1 cellular context compared by ENCODE assay signal in the genomic region with DNA sequence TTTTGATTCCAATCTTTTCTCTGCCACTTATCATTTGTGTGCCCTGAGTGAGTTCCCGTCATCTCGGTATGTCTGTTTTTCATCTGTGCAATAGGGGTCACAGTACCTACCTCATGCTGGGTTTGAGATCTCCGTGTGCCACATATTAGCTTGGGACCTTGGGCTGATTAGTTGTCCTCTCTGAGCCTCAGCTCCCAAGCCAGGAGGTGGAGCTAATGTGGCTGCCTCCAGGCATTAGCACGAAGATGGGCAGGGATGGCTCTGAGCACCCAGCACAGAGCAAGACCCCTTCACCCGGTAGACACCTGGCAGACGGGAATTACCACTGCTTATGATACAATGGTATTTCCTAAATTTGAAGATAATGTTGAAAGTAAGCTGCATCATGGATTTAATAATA.
TF ChIP-seq lines count a peak whose summit lies in the region.

No MANE protein-coding gene starts in this region.

TF ChIP-seq in HepG2, 621 proteins besides CTCF, POLR2A, EP300 and RAD21:
- TF ChIP-seq STAG1 (CRISPR knock-in tag; IDR thresholded peaks at IDR 0.05) (peak; percentile 46), PHF8 (CRISPR knock-in tag; IDR thresholded peaks at IDR 0.05) (no peak), SALL1 (CRISPR knock-in tag; IDR thresholded peaks at IDR 0.05) (peak; percentile 29; the same call in 1 of the 2 replicates), RARA (CRISPR knock-in tag; IDR thresholded peaks at IDR 0.05) (no peak), SATB2 (CRISPR knock-in tag; IDR thresholded peaks at IDR 0.05) (0 out of 2 replicates have a peak, but pooled peaks have one; percentile 60), TARDBP (CRISPR knock-in tag; IDR thresholded peaks at IDR 0.05) (0 out of 2 replicates have a peak, but pooled peaks have one; percentile 24)
